26 cellular contexts compared by ENCODE assay signal in the genomic region with DNA sequence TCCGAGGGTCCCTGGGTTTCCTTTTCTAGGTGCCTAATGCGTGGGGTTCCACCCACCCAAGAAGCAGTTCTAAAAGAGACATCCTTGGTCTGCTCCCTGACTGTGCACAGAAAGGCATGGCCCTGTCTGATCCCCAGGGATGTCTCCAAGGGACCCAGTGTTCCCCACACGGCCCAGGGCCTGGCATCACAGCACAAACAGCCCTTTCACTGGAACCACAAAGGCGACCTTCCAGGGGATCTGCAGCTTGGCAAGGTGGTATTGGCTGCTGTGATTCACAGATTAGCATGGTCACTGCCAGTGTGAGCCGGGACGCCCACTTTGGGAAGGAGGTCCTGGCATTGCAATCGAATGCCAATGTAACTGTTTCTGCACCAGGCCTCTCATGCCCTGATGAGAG. TPM values are rescaled to one million over a fixed set of nuclear protein-coding genes. Genes with fewer than 3 reads are reported as not detected.
DNase-seq lines count a peak whose midpoint lies in the region; ATAC-seq and TF ChIP-seq lines count a peak whose summit lies in the region.
"Had no signal": no experiment of that assay in that cellular context is flagged by ENCODE, and none has a peak within 500 bp of the region (broad histone marks: within the 10 kb centered on the region; RNA-seq: fewer than 3 reads in every experiment).

No MANE protein-coding gene starts in this region.

- no peak overlapping the region for H2AK5ac ChIP-seq in neuronal stem cell (ENCODE audit: low read depth, low read length)

- 75% methylated on average over 4 of the region's 7 CpGs for WGBS in esophagus muscularis mucosa
- WGBS in neuronal stem cell (ENCODE audit: extremely low coverage in 2 of 2, insufficient read length in 2 of 2, insufficient replicate concordance in 1 of 2), 2 donors: no CpG with 5 or more reads among the region's 7 CpGs

- TF ChIP-seq POLR2A in esophagus muscularis mucosa (IDR thresholded peaks at IDR 0.05; ENCODE audit: low read depth): no peak

- no peaks in the 10 kb centered on the region for H3K9me3 Mint-ChIP-seq in activated naive CD8-positive, alpha-beta T cell treated with anti-CD3 and anti-CD28 coated beads, Interleukin-2, amount 50 U/mL, for 24 hours
- H3K9me3 Mint-ChIP-seq: activated CD4-positive, alpha-beta T cell treated with anti-CD3 and anti-CD28 coated beads, Interleukin-2, amount 10 ng/mL, durations not matched to agents 24 days and 14 days; activated T-cell treated with anti-CD3 and anti-CD28 coated beads, Interleukin-2, amount 50 U/mL, for 4 hours; CD8-positive, alpha-beta memory T cell; naive thymus-derived CD8-positive, alpha-beta T cell had no signal

- intact Hi-C loops in esophagus muscularis mucosa (cut with DNase I): no loop called here

- DNase-seq in G401 (ENCODE audit: low spot score) (peak; percentile 22), esophagus muscularis mucosa (ENCODE audit: extremely low spot score) (no peak), neuronal stem cell (ENCODE audit: low spot score) (no peak), substantia nigra (lab: John Stamatoyannopoulos, UW) (peak in 33 of 49 donors; percentile 13 to 83 (median 48)), GOT3 (lab: John Stamatoyannopoulos, UW) (no peak), NCI-H524 treated with DMSO at 0.1 percent for 48 hours (lab: John Stamatoyannopoulos, UW) (no peak), glomerular visceral epithelial cell (ENCODE audit: extremely low spot score) (no peak)
- DNase-seq in activated naive CD8-positive, alpha-beta T cell treated with anti-CD3 and anti-CD28 coated beads, Interleukin-2, amount 50 U/mL, for 24 hours: no peak
- DNase-seq: activated CD4-positive, alpha-beta T cell treated with anti-CD3 and anti-CD28 coated beads, Interleukin-2, amount 10 ng/mL, durations not matched to agents 24 days and 14 days; activated naive CD4-positive, alpha-beta T cell; activated T-cell treated with anti-CD3 and anti-CD28 coated beads, Interleukin-2, amount 50 U/mL, for 4 hours; AML-193; CD8-positive, alpha-beta memory T cell; effector CD8-positive, alpha-beta T cell; erythroblast; KG1; left lung; naive thymus-derived CD8-positive, alpha-beta T cell; NCI-H1417 treated with DMSO at 0.1 percent for 48 hours; NCI-H2081; NCI-H345; NCI-H774; right cardiac atrium; spleen had no signal

- H3K4me2 ChIP-seq in neuronal stem cell (ENCODE audit: insufficient read depth, low read length, poor library complexity, severe bottlenecking): no peak overlapping the region

- H3K36me3 Mint-ChIP-seq in activated naive CD8-positive, alpha-beta T cell treated with anti-CD3 and anti-CD28 coated beads, Interleukin-2, amount 50 U/mL, for 24 hours (ENCODE audit: low read depth): no peaks in the 10 kb centered on the region
- H3K36me3 Mint-ChIP-seq: CD8-positive, alpha-beta memory T cell; naive thymus-derived CD8-positive, alpha-beta T cell had no signal

- peaks cover 0 to 92% (median 82%) of the 10 kb centered on the region in 4 donors for H3K4me1 ChIP-seq in esophagus muscularis mucosa
- peaks cover 0 to 6% of the 10 kb centered on the region in 2 donors for H3K4me1 ChIP-seq in neuronal stem cell (ENCODE audit: control insufficient read depth in 2 of 2, insufficient read depth in 1 of 2, low read depth in 1 of 2, low read length in 2 of 2)
- H3K4me1 ChIP-seq: left lung had no signal

- H3K9ac ChIP-seq in neuronal stem cell (ENCODE audit: low read depth, low read length, poor library complexity): no peak overlapping the region

- in situ Hi-C loops in G401 (cut with HindIII; ENCODE audit: low sequenced_read_pairs): loop anchor here (25.0 kb wide), 1 partner anchor 469 kb away; no protein-coding TSS in a partner anchor

- peaks cover 0 to 3% (median 0%) of the 10 kb centered on the region in 4 donors for H3K27me3 ChIP-seq in esophagus muscularis mucosa
- peaks cover 3 to 41% (median 14%) of the 10 kb centered on the region in 3 experiments for H3K27me3 ChIP-seq in neuronal stem cell (ENCODE audit: control insufficient read depth in 3 of 3, insufficient read depth in 3 of 3, low read depth in 1 of 3, low read length in 3 of 3)

- peaks cover 25% of the 10 kb centered on the region for H3K27me3 Mint-ChIP-seq in activated naive CD8-positive, alpha-beta T cell treated with anti-CD3 and anti-CD28 coated beads, Interleukin-2, amount 50 U/mL, for 24 hours

- no peak overlapping the region for H3K18ac ChIP-seq in neuronal stem cell (ENCODE audit: low read length)

- H3K23ac ChIP-seq in neuronal stem cell (ENCODE audit: low read depth, low read length, poor library complexity): peak overlapping the region; percentile 27

- no peak overlapping the region for H2BK15ac ChIP-seq in neuronal stem cell (ENCODE audit: low read length)

- H3K4ac ChIP-seq in neuronal stem cell (ENCODE audit: low read length): no peak overlapping the region

- TF ChIP-seq CTCF in esophagus muscularis mucosa (IDR thresholded peaks at IDR 0.05): no peak

- H2BK12ac ChIP-seq in neuronal stem cell (ENCODE audit: low read length): no peak overlapping the region

- H3K9me3 ChIP-seq in esophagus muscularis mucosa (no peaks in the 10 kb centered on the region), neuronal stem cell (replicated peaks in 1 of 2; ENCODE audit: control insufficient read depth in 2 of 2, insufficient read depth in 1 of 2, low read depth in 1 of 2, low read length in 2 of 2) (peaks cover 0 to 4% of the 10 kb centered on the region in 2 donors)
- H3K9me3 ChIP-seq: breast epithelium, left lung, spleen had no signal

- H4K8ac ChIP-seq in neuronal stem cell (ENCODE audit: low read depth, low read length): no peak overlapping the region

- no peak overlapping the region for H4K91ac ChIP-seq in neuronal stem cell (ENCODE audit: low read depth, low read length, poor library complexity)

- no peaks in the 10 kb centered on the region for H3K79me1 ChIP-seq in neuronal stem cell (ENCODE audit: low read depth, low read length)

- no peak for ATAC-seq in activated naive CD8-positive, alpha-beta T cell treated with anti-CD3 and anti-CD28 coated beads, Interleukin-2, amount 50 U/mL, for 24 hours
- ATAC-seq: activated T-cell treated with anti-CD3 and anti-CD28 coated beads, Interleukin-2, amount 50 U/mL, for 4 hours; left lung; naive thymus-derived CD8-positive, alpha-beta T cell; right cardiac atrium had no signal

- no peak overlapping the region for H3K4me3 ChIP-seq in esophagus muscularis mucosa
- no peak overlapping the region for H3K4me3 ChIP-seq in neuronal stem cell (ENCODE audit: low read length in 2 of 2)
- H3K4me3 ChIP-seq: breast epithelium, left lung, spleen had no signal

- no peak for TF ChIP-seq EP300 in esophagus muscularis mucosa (IDR thresholded peaks at IDR 0.05)

- peak overlapping the region; percentile 49 for H3K14ac ChIP-seq in neuronal stem cell (ENCODE audit: low read length)

- no peak overlapping the region for H3K4me3 Mint-ChIP-seq in activated naive CD8-positive, alpha-beta T cell treated with anti-CD3 and anti-CD28 coated beads, Interleukin-2, amount 50 U/mL, for 24 hours
- H3K4me3 Mint-ChIP-seq: activated CD4-positive, alpha-beta T cell treated with anti-CD3 and anti-CD28 coated beads, Interleukin-2, amount 10 ng/mL, durations not matched to agents 24 days and 14 days; activated T-cell treated with anti-CD3 and anti-CD28 coated beads, Interleukin-2, amount 50 U/mL, for 4 hours; CD8-positive, alpha-beta memory T cell; naive thymus-derived CD8-positive, alpha-beta T cell had no signal

- H3K27ac Mint-ChIP-seq in activated naive CD8-positive, alpha-beta T cell treated with anti-CD3 and anti-CD28 coated beads, Interleukin-2, amount 50 U/mL, for 24 hours: no peak overlapping the region
- H3K27ac Mint-ChIP-seq: activated CD4-positive, alpha-beta T cell treated with anti-CD3 and anti-CD28 coated beads, Interleukin-2, amount 10 ng/mL, durations not matched to agents 24 days and 14 days; CD8-positive, alpha-beta memory T cell; naive thymus-derived CD8-positive, alpha-beta T cell had no signal

- H2AFZ ChIP-seq in neuronal stem cell (ENCODE audit: low read length): no peak overlapping the region

- H3K36me3 ChIP-seq in esophagus muscularis mucosa (no peaks in the 10 kb centered on the region), neuronal stem cell (replicated peaks in 1 of 2; ENCODE audit: control insufficient read depth in 2 of 2, insufficient read depth in 2 of 2, low read length in 2 of 2) (no peaks in the 10 kb centered on the region)
- H3K36me3 ChIP-seq: breast epithelium, left lung, spleen had no signal

- H3K4me1 Mint-ChIP-seq in activated naive CD8-positive, alpha-beta T cell treated with anti-CD3 and anti-CD28 coated beads, Interleukin-2, amount 50 U/mL, for 24 hours: no peaks in the 10 kb centered on the region
- H3K4me1 Mint-ChIP-seq: activated CD4-positive, alpha-beta T cell treated with anti-CD3 and anti-CD28 coated beads, Interleukin-2, amount 10 ng/mL, durations not matched to agents 24 days and 14 days; naive thymus-derived CD8-positive, alpha-beta T cell had no signal

- H3K27ac ChIP-seq in esophagus muscularis mucosa (replicated peaks in 1 of 4): peak overlapping the region; percentile 55 to 93 (median 90)
- H3K27ac ChIP-seq in neuronal stem cell (replicated peaks; ENCODE audit: low read length): no peak overlapping the region
- H3K27ac ChIP-seq in substantia nigra (ENCODE audit: low read depth, low read length, poor library complexity, severe bottlenecking): no peak overlapping the region
- H3K27ac ChIP-seq: breast epithelium, left lung, VCaP had no signal

- H2BK5ac ChIP-seq in neuronal stem cell (ENCODE audit: low read length): no peak overlapping the region

- no peak overlapping the region for H2BK120ac ChIP-seq in neuronal stem cell (ENCODE audit: low read depth, low read length)

RNA-seq across cellular contexts. Expression of gene KCNMA1, which starts 6.4 kb away (rescaled TPM):
- 0.81 and 3.9 TPM in 2 replicates for total RNA-seq in G401 (2014; rRNA removed; shearing (Covaris generic))
- total RNA-seq in esophagus muscularis mucosa: 100 to 1,000 TPM; 146 to 300 (median 265) TPM
- 1.8 TPM for polyA plus RNA-seq in neuronal stem cell (2013, experiment 1 of 2)
- 1.5 TPM for polyA plus RNA-seq in neuronal stem cell (2013, experiment 2 of 2)
- total RNA-seq: activated CD4-positive, alpha-beta T cell treated with anti-CD3 and anti-CD28 coated beads, Interleukin-2, amount 10 ng/mL, durations not matched to agents 24 days and 14 days; naive thymus-derived CD8-positive, alpha-beta T cell had no signal
- polyA plus RNA-seq: CD8-positive, alpha-beta memory T cell; naive thymus-derived CD8-positive, alpha-beta T cell had no signal

Comparison
In these comparisons a context has a peak if more than half of its experiments do, and no peak if none do; other contexts are left out.
1. DNase-seq: peak in G401 (single experiment) and substantia nigra (33 of 49); none in esophagus muscularis mucosa (single experiment), neuronal stem cell (single experiment), GOT3 (single experiment), activated naive CD8-positive, alpha-beta T cell treated with anti-CD3 and anti-CD28 coated beads, Interleukin-2, amount 50 U/mL, for 24 hours (single experiment), NCI-H524 treated with DMSO at 0.1 percent for 48 hours (single experiment) and glomerular visceral epithelial cell (single experiment).
2. H3K27ac ChIP-seq: peak in esophagus muscularis mucosa (4 of 4); none in neuronal stem cell (single experiment) and substantia nigra (single experiment).
3. RNA of gene KCNMA1, which starts 6.4 kb away (total RNA-seq): 146 to 300 TPM in esophagus muscularis mucosa; 0.81 to 3.9 TPM in G401; every median in the first group is over 10 times any median in the second.